ENCODE assay signal across 8 cellular contexts in genomic region chr17:77472837-77473214, GRCh38.
A peak's percentile ranks its signal among the peaks of the same experiment; 100 is the strongest.
DNase-seq lines count a peak whose midpoint lies in the region; ATAC-seq, FAIRE-seq and TF ChIP-seq lines count a peak whose summit lies in the region.

No MANE protein-coding gene starts in this region.

- 76 to 91% methylated on average over 4 of the region's 4 CpGs for WGBS in pancreas, 2 donors

- ATAC-seq in Right ventricle myocardium inferior = no peak
- ATAC-seq in pancreas = no peak

- H3K4me1 ChIP-seq in cardiac muscle cell (ENCODE audit: low read depth) = peaks cover 85% of the 10 kb centered on the region
- peaks cover 7 to 40% (median 15%) of the 10 kb centered on the region in 3 donors for H3K4me1 ChIP-seq in pancreas

- H3K9me3 Mint-ChIP-seq in MCF 10A (ENCODE audit: unreplicated experiment) = peaks cover 8% of the 10 kb centered on the region
- no peaks in the 10 kb centered on the region for H3K9me3 Mint-ChIP-seq in mesothelial cell of epicardium

- no peaks in the 10 kb centered on the region for H3K27me3 Mint-ChIP-seq in MCF 10A (ENCODE audit: insufficient read depth, unreplicated experiment)
- no peaks in the 10 kb centered on the region for H3K27me3 Mint-ChIP-seq in mesothelial cell of epicardium (ENCODE audit: low read depth)

- H3K27me3 ChIP-seq in cardiac muscle cell (no peaks in the 10 kb centered on the region), pancreas (no peaks in the 10 kb centered on the region)

- H3K4me3 Mint-ChIP-seq in MCF 10A (ENCODE audit: unreplicated experiment) (peak overlapping the region; percentile 42), mesothelial cell of epicardium (peak overlapping the region; percentile 23)

- H3K4me3 ChIP-seq in cardiac muscle cell (no peak overlapping the region), pancreas (no peak overlapping the region)

- POLR2A ChIA-PET in MCF 10A (lab: Yijun Ruan, JAX) = interaction anchor here (0.6 to 8.4 kb wide), 9 partner anchors 21 to 466 kb away, joined by 3 to 167 read pairs (median 6); no protein-coding TSS in a partner anchor

- peak overlapping the region; percentile 96 for H3K27ac ChIP-seq in cardiac muscle cell
- H3K27ac ChIP-seq in pancreas = peak overlapping the region in 2 of 4 donors; percentile 34 to 42

- H3K36me3 Mint-ChIP-seq in MCF 10A (ENCODE audit: insufficient read depth, unreplicated experiment) (peaks cover 45% of the 10 kb centered on the region), mesothelial cell of epicardium (peaks cover 10% of the 10 kb centered on the region)

- H3K36me3 ChIP-seq in cardiac muscle cell = no peaks in the 10 kb centered on the region
- no peaks in the 10 kb centered on the region for H3K36me3 ChIP-seq in pancreas

- intact Hi-C loops in Right ventricle myocardium inferior (cut with DNase I) (loop anchor here (2.0 kb wide), 1 partner anchor 22 kb away; no protein-coding TSS in a partner anchor), MCF 10A (cut with micrococcal nuclease) (no loop called here), pancreas (cut with DNase I) (no loop called here)

- peaks cover 79% of the 10 kb centered on the region for H3K4me1 Mint-ChIP-seq in MCF 10A (ENCODE audit: insufficient read depth, unreplicated experiment)
- peaks cover 90% of the 10 kb centered on the region for H3K4me1 Mint-ChIP-seq in mesothelial cell of epicardium

- FAIRE-seq in frontal cortex (lab: Jason Lieb, UNC) (no peak), pancreas (lab: Jason Lieb, UNC) (no peak)

- TF ChIP-seq CTCF in cardiac muscle cell (IDR thresholded peaks at IDR 0.05; ENCODE audit: low read depth, low read length) (no peak), MCF 10A (IDR thresholded peaks at IDR 0.05; ENCODE audit: unreplicated experiment) (no peak), mesothelial cell of epicardium (IDR thresholded peaks at IDR 0.05; ENCODE audit: unreplicated experiment) (no peak), pancreas (IDR thresholded peaks at IDR 0.05) (no peak)

- CTCF ChIA-PET in MCF 10A (lab: Yijun Ruan, JAX) = interaction anchor here (0.5 to 1.5 kb wide), 7 partner anchors 19 to 141 kb away, joined by 3 to 4 read pairs (median 3); no protein-coding TSS in a partner anchor

- no peaks in the 10 kb centered on the region for H3K9me3 ChIP-seq in cardiac muscle cell (ENCODE audit: low read depth)
- no peaks in the 10 kb centered on the region for H3K9me3 ChIP-seq in pancreas

- H3K27ac Mint-ChIP-seq in MCF 10A (ENCODE audit: low read depth, unreplicated experiment) (peak overlapping the region; percentile 76), mesothelial cell of epicardium (peak overlapping the region; percentile 91)

- DNase-seq in cardiac muscle cell (ENCODE audit: low read depth in 1 of 2, low spot score in 1 of 2) (no peak), Right ventricle myocardium inferior (ENCODE audit: missing footprints) (no peak), MCF 10A (ENCODE audit: unreplicated experiment) (no peak), mesothelial cell of epicardium (ENCODE audit: low spot score in 2 of 2, unreplicated experiment in 2 of 2) (no peak), frontal cortex (ENCODE audit: low spot score in 2 of 2) (no peak), HCEC 1CT (no peak), pancreas (no peak), medulla oblongata (ENCODE audit: extremely low spot score) (no peak)

- no TSS peak for BruUV-seq in MCF 10A (replicated peaks; lab: Mats Ljungman, UMichigan)
